15 cellular contexts compared by ENCODE assay signal in genomic region chr6:157487110-157487773, GRCh38.
DNase-seq lines count a peak whose midpoint lies in the region; ATAC-seq and FAIRE-seq lines count a peak whose summit lies in the region.
"Had no signal": no experiment of that assay in that cellular context is flagged by ENCODE, and none has a peak within 500 bp of the region (broad histone marks: within the 10 kb centered on the region; RNA-seq: fewer than 3 reads in every experiment).

No MANE protein-coding gene starts in this region.

- FAIRE-seq in frontal cortex (lab: Jason Lieb, UNC), result no peak
- FAIRE-seq: astrocyte, islet of Langerhans had no signal

- H3K27ac Mint-ChIP-seq in activated CD8-positive, alpha-beta memory T cell treated with anti-CD3 and anti-CD28 coated beads, Interleukin-2, amount 10 ng/mL, durations not matched to agents 7 days and 5 days, result peak overlapping the region; percentile 83
- H3K27ac Mint-ChIP-seq in central memory CD8-positive, alpha-beta T cell (ENCODE audit: low read depth), result peak overlapping the region; percentile 85
- no peak overlapping the region for H3K27ac Mint-ChIP-seq in stimulated activated naive B cell treated with anti-CD40 and anti-IgM and Interleukin-4, amounts not matched to agents 10 μg/mL and 1 μg/mL and 100 μg/mL, for 72 hours

- H3K36me3 Mint-ChIP-seq in activated CD8-positive, alpha-beta memory T cell treated with anti-CD3 and anti-CD28 coated beads, Interleukin-2, amount 10 ng/mL, durations not matched to agents 7 days and 5 days, result peaks cover 1% of the 10 kb centered on the region
- H3K36me3 Mint-ChIP-seq in central memory CD8-positive, alpha-beta T cell (ENCODE audit: insufficient read depth), result no peaks in the 10 kb centered on the region
- H3K36me3 Mint-ChIP-seq in stimulated activated naive B cell treated with anti-CD40 and anti-IgM and Interleukin-4, amounts not matched to agents 10 μg/mL and 1 μg/mL and 100 μg/mL, for 72 hours, result peaks cover 4 to 5% of the 10 kb centered on the region in 2 donors
- H3K36me3 Mint-ChIP-seq: activated naive CD4-positive, alpha-beta T cell treated with anti-CD3 and anti-CD28 coated beads, Interleukin-2, amount 10 ng/mL, durations not matched to agents 7 days and 5 days had no signal

- DNase-seq in activated CD8-positive, alpha-beta memory T cell treated with anti-CD3 and anti-CD28 coated beads, Interleukin-2, amount 10 ng/mL, durations not matched to agents 7 days and 5 days, result no peak
- no peak for DNase-seq in activated CD8-positive, alpha-beta memory T cell treated with anti-CD3 and anti-CD28 coated beads, Interleukin-2, amount 50 U/mL, for 48 hours
- DNase-seq in NCI-H524 treated with DMSO at 0.1 percent for 48 hours (lab: John Stamatoyannopoulos, UW) (peak; percentile 5), left colon (no peak), NCI-H2081 (lab: John Stamatoyannopoulos, UW) (no peak), frontal cortex (ENCODE audit: low spot score in 2 of 2) (no peak)
- no peak for DNase-seq in central memory CD8-positive, alpha-beta T cell (ENCODE audit: low spot score in 2 of 2)
- no peak for DNase-seq in stimulated activated naive B cell treated with anti-CD40 and anti-IgM and Interleukin-4, amounts not matched to agents 10 μg/mL and 1 μg/mL and 100 μg/mL, for 72 hours
- DNase-seq: DND-41, KG1, NCI-H2081 treated with DMSO at 0.1 percent for 48 hours, SHP77 treated with DMSO at 0.1 percent for 48 hours had no signal

- H3K9me3 Mint-ChIP-seq in activated CD8-positive, alpha-beta memory T cell treated with anti-CD3 and anti-CD28 coated beads, Interleukin-2, amount 10 ng/mL, durations not matched to agents 7 days and 5 days (ENCODE audit: low read depth), result no peaks in the 10 kb centered on the region
- H3K9me3 Mint-ChIP-seq in central memory CD8-positive, alpha-beta T cell, result no peaks in the 10 kb centered on the region
- peaks cover 0 to 3% of the 10 kb centered on the region in 2 donors for H3K9me3 Mint-ChIP-seq in stimulated activated naive B cell treated with anti-CD40 and anti-IgM and Interleukin-4, amounts not matched to agents 10 μg/mL and 1 μg/mL and 100 μg/mL, for 72 hours
- H3K9me3 Mint-ChIP-seq: activated naive CD4-positive, alpha-beta T cell treated with anti-CD3 and anti-CD28 coated beads, Interleukin-2, amount 10 ng/mL, durations not matched to agents 7 days and 5 days had no signal

- no peak overlapping the region for H3K4me3 Mint-ChIP-seq in activated CD8-positive, alpha-beta memory T cell treated with anti-CD3 and anti-CD28 coated beads, Interleukin-2, amount 10 ng/mL, durations not matched to agents 7 days and 5 days
- H3K4me3 Mint-ChIP-seq in central memory CD8-positive, alpha-beta T cell, result no peak overlapping the region
- no peak overlapping the region for H3K4me3 Mint-ChIP-seq in stimulated activated naive B cell treated with anti-CD40 and anti-IgM and Interleukin-4, amounts not matched to agents 10 μg/mL and 1 μg/mL and 100 μg/mL, for 72 hours
- H3K4me3 Mint-ChIP-seq: activated naive CD4-positive, alpha-beta T cell treated with anti-CD3 and anti-CD28 coated beads, Interleukin-2, amount 10 ng/mL, durations not matched to agents 7 days and 5 days had no signal

- peaks cover 42% of the 10 kb centered on the region for H3K4me1 Mint-ChIP-seq in activated CD8-positive, alpha-beta memory T cell treated with anti-CD3 and anti-CD28 coated beads, Interleukin-2, amount 10 ng/mL, durations not matched to agents 7 days and 5 days
- peaks cover 21% of the 10 kb centered on the region for H3K4me1 Mint-ChIP-seq in central memory CD8-positive, alpha-beta T cell
- H3K4me1 Mint-ChIP-seq in stimulated activated naive B cell treated with anti-CD40 and anti-IgM and Interleukin-4, amounts not matched to agents 10 μg/mL and 1 μg/mL and 100 μg/mL, for 72 hours, result peaks cover 27 to 45% of the 10 kb centered on the region in 2 donors

- intact Hi-C loops in left colon (cut with DNase I, micrococcal nuclease), result no loop called here

- ATAC-seq in activated CD8-positive, alpha-beta memory T cell treated with anti-CD3 and anti-CD28 coated beads, Interleukin-2, amount 10 ng/mL, durations not matched to agents 7 days and 5 days, result no peak
- ATAC-seq in central memory CD8-positive, alpha-beta T cell (replicated peaks; ENCODE audit: extremely low read depth, poor library complexity, severe bottlenecking), result no peak
- ATAC-seq in stimulated activated naive B cell treated with anti-CD40 and anti-IgM and Interleukin-4, amounts not matched to agents 10 μg/mL and 1 μg/mL and 100 μg/mL, for 72 hours (replicated peaks), result peak; percentile 7 to 38
- ATAC-seq in left colon, result no peak

- H3K27me3 Mint-ChIP-seq in activated CD8-positive, alpha-beta memory T cell treated with anti-CD3 and anti-CD28 coated beads, Interleukin-2, amount 10 ng/mL, durations not matched to agents 7 days and 5 days, result peaks cover 4% of the 10 kb centered on the region
- H3K27me3 Mint-ChIP-seq in central memory CD8-positive, alpha-beta T cell, result peaks cover 9% of the 10 kb centered on the region
- peaks cover 5 to 8% of the 10 kb centered on the region in 2 donors for H3K27me3 Mint-ChIP-seq in stimulated activated naive B cell treated with anti-CD40 and anti-IgM and Interleukin-4, amounts not matched to agents 10 μg/mL and 1 μg/mL and 100 μg/mL, for 72 hours

- CTCF ChIA-PET in activated CD8-positive, alpha-beta memory T cell treated with anti-CD3 and anti-CD28 coated beads, Interleukin-2, amount 10 ng/mL, durations not matched to agents 7 days and 5 days (lab: Charles Lee), result interaction anchor here (1.0 to 1.7 kb wide), 2 partner anchors 55 to 164 kb away, joined by 3 to 6 read pairs; partner anchors contain the start of gene TMEM242

Comparison
In these comparisons a context has a peak if more than half of its experiments do, and no peak if none do; other contexts are left out.
1. ATAC-seq: peak in stimulated activated naive B cell treated with anti-CD40 and anti-IgM and Interleukin-4, amounts not matched to agents 10 μg/mL and 1 μg/mL and 100 μg/mL, for 72 hours (2 of 2); none in activated CD8-positive, alpha-beta memory T cell treated with anti-CD3 and anti-CD28 coated beads, Interleukin-2, amount 10 ng/mL, durations not matched to agents 7 days and 5 days (single experiment), central memory CD8-positive, alpha-beta T cell (single experiment) and left colon (single experiment).